In genomic region chr17:41678907-41679739, GRCh38 we compare ENCODE assay signal across 1 cellular context.
TF ChIP-seq lines count a peak whose summit lies in the region.

No MANE protein-coding gene starts in this region.

TF ChIP-seq in endothelial cell of umbilical vein, 7 proteins besides CTCF, POLR2A, EP300 and RAD21:
- peak; percentile 50 for TF ChIP-seq FOS (IDR thresholded peaks at IDR 0.05; ENCODE audit: borderline replicate concordance, insufficient read depth, low read length)
- TF ChIP-seq MAX (IDR thresholded peaks at IDR 0.05; ENCODE audit: insufficient read depth, insufficient read length): no peak
- no peak for TF ChIP-seq POLR2AphosphoS5 (IDR thresholded peaks at IDR 0.05; ENCODE audit: insufficient read depth, low read depth, low read length)
- TF ChIP-seq MYC (IDR thresholded peaks at IDR 0.05; ENCODE audit: low read depth, low read length): no peak
- no peak for TF ChIP-seq EZH2 (IDR thresholded peaks at IDR 0.05; ENCODE audit: borderline replicate concordance, low read depth, low read length, severe bottlenecking)
- TF ChIP-seq JUN (IDR thresholded peaks at IDR 0.05; ENCODE audit: borderline replicate concordance, insufficient read depth, insufficient read length, low read depth): peak; percentile 14
- peak; percentile 54 for TF ChIP-seq GATA2 (IDR thresholded peaks at IDR 0.05; ENCODE audit: insufficient read depth, insufficient read length, low read depth, low read length)
